ENCODE assay signal across 1 cellular context in genomic region chr9:6230037-6230778, GRCh38.
TF ChIP-seq lines count a peak whose summit lies in the region.

No MANE protein-coding gene starts in this region.

TF ChIP-seq in IMR-90, 13 proteins besides CTCF, POLR2A, EP300 and RAD21:
- TF ChIP-seq BHLHE40 (IDR thresholded peaks at IDR 0.05; ENCODE audit: low read depth, low read length) (no peak), CHD1 (IDR thresholded peaks at IDR 0.05; ENCODE audit: low read depth, low read length) (no peak), MXI1 (IDR thresholded peaks at IDR 0.05; ENCODE audit: borderline replicate concordance, low read depth, low read length) (no peak), MAFK (IDR thresholded peaks at IDR 0.05; ENCODE audit: low read depth, low read length) (no peak), RCOR1 (IDR thresholded peaks at IDR 0.05; ENCODE audit: insufficient replicate concordance, low read length) (no peak), NFE2L2 (IDR thresholded peaks at IDR 0.05; ENCODE audit: low read depth, low read length) (no peak)
